Comparison of ENCODE assay signal across 23 cellular contexts in the genomic region with DNA sequence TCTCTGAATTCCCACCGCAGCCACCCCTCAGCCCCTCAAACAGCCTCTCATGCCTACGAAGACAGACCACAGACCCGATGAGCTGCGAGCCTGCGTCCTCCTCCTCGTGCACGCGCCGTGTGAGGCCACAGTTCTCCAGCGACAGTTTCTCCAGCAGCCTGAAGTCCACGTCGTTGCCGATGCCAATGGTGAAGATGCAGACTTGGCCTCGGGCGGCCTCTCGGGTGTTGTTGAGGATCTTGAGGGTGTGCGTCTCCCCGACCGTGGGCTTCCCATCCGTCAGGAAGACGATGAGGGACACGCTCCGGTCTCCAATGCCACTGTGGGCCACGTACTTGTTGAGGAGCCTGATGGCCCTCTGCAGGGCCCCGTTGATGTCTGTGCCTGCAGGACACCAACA.
DNase-seq lines count a peak whose midpoint lies in the region; ATAC-seq, FAIRE-seq and TF ChIP-seq lines count a peak whose summit lies in the region.
"Had no signal": no experiment of that assay in that cellular context is flagged by ENCODE, and none has a peak within 500 bp of the region (broad histone marks: within the 10 kb centered on the region; RNA-seq: fewer than 3 reads in every experiment).

No MANE protein-coding gene starts in this region.

- H3K23me2 ChIP-seq in H1 (ENCODE audit: low read depth, low read length): no peaks in the 10 kb centered on the region

- H4K91ac ChIP-seq in H1 (replicated peaks; ENCODE audit: insufficient read length, low read length): peak overlapping the region; percentile 30

- no peak overlapping the region for H2BK20ac ChIP-seq in H1 (ENCODE audit: low read length)

- no peaks in the 10 kb centered on the region for H3K9me3 Mint-ChIP-seq in neural progenitor cell
- H3K9me3 Mint-ChIP-seq: CD4-positive, alpha-beta T cell; CD8-positive, alpha-beta T cell had no signal

- intact Hi-C loops in spleen (cut with DNase I; ENCODE audit: low total_unique reads) (no loop called here), sciatic nerve (cut with DNase I) (no loop called here)

- no peak for TF ChIP-seq RAD21 in H1 (IDR thresholded peaks at IDR 0.05 in 1 of 2, conservative IDR thresholded peaks at IDR 0.05 in 1 of 2; ENCODE audit: low read depth in 2 of 2, low read length in 2 of 2)

- TF ChIP-seq CTCF in bronchial epithelial cell (IDR thresholded peaks at IDR 0.05; ENCODE audit: insufficient read depth, low read length, severe bottlenecking) (no peak), H1 (IDR thresholded peaks at IDR 0.05; ENCODE audit: control extremely low read depth in 1 of 3, insufficient read depth in 1 of 3, low read depth in 1 of 3, low read length in 3 of 3) (no peak), neural progenitor cell (IDR thresholded peaks at IDR 0.05) (no peak), spleen (IDR thresholded peaks at IDR 0.05 in 8 of 11, conservative IDR thresholded peaks at IDR 0.05 in 3 of 11) (no peak)

- no peaks in the 10 kb centered on the region for H3F3A ChIP-seq in neural progenitor cell (ENCODE audit: low read depth)

- POLR2A ChIA-PET in H1 (lab: Charles Lee; ENCODE audit: partially characterized antibody): no interaction called here

- FAIRE-seq in bronchial epithelial cell (lab: Jason Lieb, UNC) (peak; percentile 40), H1 (lab: Jason Lieb, UNC) (no peak)
- FAIRE-seq: A549, D721Med, G401.6, GM12891 had no signal

- no peak overlapping the region for H4K5ac ChIP-seq in H1 (ENCODE audit: insufficient read length, low read depth, low read length)

- CTCF ChIA-PET in H1 (lab: Charles Lee; ENCODE audit: partially characterized antibody): interaction anchor here (0.6 to 1.0 kb wide), 2 partner anchors 39 to 1692 kb away, joined by 3 to 5 read pairs; no protein-coding TSS in a partner anchor

- 94% methylated on average over 25 of the region's 25 CpGs; no CpG with 5 or more reads in 1 of the 2 experiments for WGBS in H1 (ENCODE audit: extremely low coverage in 1 of 2, insufficient coverage in 1 of 2, insufficient read length in 1 of 2, insufficient replicate concordance in 2 of 2, low coverage in 1 of 2, low lambda C conversion rate in 2 of 2, missing lambda C conversion rate in 1 of 2), 2 experiments
- WGBS in spleen, 5 donors: 93 to 96% (median 94%) methylated on average over 23 to 25 of the region's 25 CpGs

- H3K23ac ChIP-seq in H1 (ENCODE audit: insufficient read length): no peak overlapping the region

- peak overlapping the region; percentile 46 for H3K27ac Mint-ChIP-seq in neural progenitor cell
- H3K27ac Mint-ChIP-seq: B cell; CD4-positive, alpha-beta T cell; CD8-positive, alpha-beta T cell had no signal

- no peak for DNase-seq in bronchial epithelial cell (ENCODE audit: low read depth)
- no peak for DNase-seq in H1 (ENCODE audit: low read depth in 1 of 2, low spot score in 2 of 2)
- no peak for DNase-seq in neural progenitor cell (ENCODE audit: low spot score)
- DNase-seq in spleen: peak; percentile 68
- DNase-seq in activated CD4-positive, alpha-beta T cell treated with anti-CD3 and anti-CD28 coated beads, Interleukin-2, amount 50 U/mL, for 1 hour: no peak
- DNase-seq in NCI-H345 treated with DMSO at 0.1 percent for 48 hours (lab: John Stamatoyannopoulos, UW; ENCODE audit: unreplicated experiment): no peak
- no peak for DNase-seq in sciatic nerve (ENCODE audit: low spot score)
- DNase-seq: AML-193; Caco-2; Calu3; CD4-positive, alpha-beta T cell; CD8-positive, alpha-beta T cell; DMS79 treated with DMSO at 0.1 percent for 48 hours; GF-D8 had no signal

- H3K9me3 ChIP-seq in H1 (ENCODE audit: insufficient read depth in 2 of 2, low read depth in 1 of 2, low read length in 1 of 2): no peaks in the 10 kb centered on the region
- no peaks in the 10 kb centered on the region for H3K9me3 ChIP-seq in neural progenitor cell (ENCODE audit: low read depth)
- no peaks in the 10 kb centered on the region for H3K9me3 ChIP-seq in spleen
- H3K9me3 ChIP-seq: A549; BLaER1 treated with 17β-estradiol and CSF1 and Interleukin-3, amounts not matched to agents 10 nM and 100 nM; Caco-2 had no signal

- no peak overlapping the region for H3K4me2 ChIP-seq in H1 (ENCODE audit: insufficient read depth in 1 of 2, low read depth in 2 of 2, low read length in 2 of 2)
- no peak overlapping the region for H3K4me2 ChIP-seq in neural progenitor cell
- H3K4me2 ChIP-seq: A549; BLaER1 treated with 17β-estradiol and CSF1 and Interleukin-3, amounts not matched to agents 10 nM and 100 nM had no signal

- no peak for TF ChIP-seq EP300 in H1 (IDR thresholded peaks at IDR 0.05; ENCODE audit: borderline replicate concordance in 1 of 2, low read depth in 2 of 2, low read length in 2 of 2)

- TF ChIP-seq POLR2A in H1 (IDR thresholded peaks at IDR 0.05; ENCODE audit: control extremely low read depth in 1 of 2, low read depth in 2 of 2, low read length in 2 of 2) (no peak), spleen (IDR thresholded peaks at IDR 0.05) (no peak)

- H3K36me3 ChIP-seq in bronchial epithelial cell (ENCODE audit: control insufficient read depth, insufficient read depth, low read length) (no peaks in the 10 kb centered on the region), H1 (ENCODE audit: control insufficient read depth in 2 of 4, insufficient read depth in 4 of 4, low read length in 3 of 4) (no peaks in the 10 kb centered on the region), neural progenitor cell (no peaks in the 10 kb centered on the region), spleen (no peaks in the 10 kb centered on the region)
- H3K36me3 ChIP-seq: BLaER1 treated with 17β-estradiol and CSF1 and Interleukin-3, amounts not matched to agents 10 nM and 100 nM had no signal

- H3K36me3 Mint-ChIP-seq in neural progenitor cell: no peaks in the 10 kb centered on the region
- H3K36me3 Mint-ChIP-seq: CD8-positive, alpha-beta T cell had no signal

- no peak overlapping the region for H3K4me3 Mint-ChIP-seq in neural progenitor cell
- H3K4me3 Mint-ChIP-seq: B cell; CD4-positive, alpha-beta T cell; CD8-positive, alpha-beta T cell had no signal

- no peak overlapping the region for H3K56ac ChIP-seq in H1 (replicated peaks; ENCODE audit: insufficient read length, low read depth, low read length)

- peak overlapping the region; percentile 2; the same call in 1 of the 2 replicates for H4K8ac ChIP-seq in H1 (ENCODE audit: extremely low read depth, insufficient read depth, low read length)

- H3K4me1 ChIP-seq in H1 (replicated peaks in 1 of 4; ENCODE audit: control insufficient read depth in 3 of 4, insufficient read depth in 4 of 4, low read length in 3 of 4) (no peaks in the 10 kb centered on the region; a peak in 1 of 7 replicates), neural progenitor cell (no peaks in the 10 kb centered on the region), spleen (no peaks in the 10 kb centered on the region)
- H3K4me1 ChIP-seq: A549; BLaER1 treated with 17β-estradiol and CSF1 and Interleukin-3, amounts not matched to agents 10 nM and 100 nM; Caco-2 had no signal

- H3K9ac ChIP-seq in H1 (replicated peaks in 1 of 4; ENCODE audit: extremely low read depth in 1 of 4, low read depth in 3 of 4, low read length in 3 of 4) (no peak overlapping the region), neural progenitor cell (no peak overlapping the region)
- H3K9ac ChIP-seq: BLaER1 treated with 17β-estradiol and CSF1 and Interleukin-3, amounts not matched to agents 10 nM and 100 nM had no signal

- no peak overlapping the region for H2BK12ac ChIP-seq in H1 (ENCODE audit: low read depth, low read length)

- H3K79me1 ChIP-seq in H1 (ENCODE audit: low read depth, low read length): no peaks in the 10 kb centered on the region

- H2AK5ac ChIP-seq in H1 (ENCODE audit: low read depth, low read length): no peak overlapping the region

- no peak overlapping the region for H3K14ac ChIP-seq in H1 (ENCODE audit: insufficient read length)

- no peak overlapping the region for H3K18ac ChIP-seq in H1 (ENCODE audit: extremely low read depth, low read length)

- H3K4ac ChIP-seq in H1 (replicated peaks; ENCODE audit: insufficient read length, low read depth, low read length): no peak overlapping the region

- H2BK5ac ChIP-seq in H1 (ENCODE audit: low read depth, low read length): 0 out of 2 replicates have a peak overlapping the region, but pooled peaks have one; percentile 30

- H3K27me3 Mint-ChIP-seq in neural progenitor cell (ENCODE audit: insufficient read depth, low read depth): peaks cover 4% of the 10 kb centered on the region
- H3K27me3 Mint-ChIP-seq: CD4-positive, alpha-beta T cell had no signal

- no peak overlapping the region for H2AFZ ChIP-seq in H1 (ENCODE audit: low read length)
- no peak overlapping the region for H2AFZ ChIP-seq in neural progenitor cell (replicated peaks)

- no peaks in the 10 kb centered on the region for H3K27me3 ChIP-seq in bronchial epithelial cell (ENCODE audit: control insufficient read depth, insufficient read depth, low read length)
- H3K27me3 ChIP-seq in H1 (replicated peaks in 1 of 4; ENCODE audit: control insufficient read depth in 3 of 4, extremely low read depth in 1 of 4, insufficient read depth in 3 of 4, low read length in 3 of 4): no peaks in the 10 kb centered on the region
- H3K27me3 ChIP-seq in neural progenitor cell: no peaks in the 10 kb centered on the region
- peaks cover 0 to 5% (median 0%) of the 10 kb centered on the region in 7 donors for H3K27me3 ChIP-seq in spleen (replicated peaks in 1 of 7)
- H3K27me3 ChIP-seq: BLaER1 treated with 17β-estradiol and CSF1 and Interleukin-3, amounts not matched to agents 10 nM and 100 nM had no signal

- no peak overlapping the region for H2BK120ac ChIP-seq in H1 (replicated peaks; ENCODE audit: low read depth, low read length)

- H3K4me3 ChIP-seq in bronchial epithelial cell (ENCODE audit: low read depth, low read length): no peak overlapping the region
- H3K4me3 ChIP-seq in H1 (ENCODE audit: extremely low read depth in 1 of 4, insufficient read depth in 2 of 4, low read depth in 3 of 4, low read length in 4 of 4): no peak overlapping the region
- H3K4me3 ChIP-seq in neural progenitor cell: no peak overlapping the region
- no peak overlapping the region for H3K4me3 ChIP-seq in spleen
- H3K4me3 ChIP-seq: A549; BLaER1 treated with 17β-estradiol and CSF1 and Interleukin-3, amounts not matched to agents 10 nM and 100 nM had no signal

- H3K27ac ChIP-seq in H1 (ENCODE audit: low read depth, low read length) (no peak overlapping the region), neural progenitor cell (no peak overlapping the region), spleen (no peak overlapping the region)
- H3K27ac ChIP-seq: 22Rv1; A549; BLaER1 treated with 17β-estradiol and CSF1 and Interleukin-3, amounts not matched to agents 10 nM and 100 nM; C4-2B had no signal

- no peak overlapping the region for H2BK15ac ChIP-seq in H1 (ENCODE audit: low read length)

- peaks cover 2% of the 10 kb centered on the region for H3K4me1 Mint-ChIP-seq in neural progenitor cell
- H3K4me1 Mint-ChIP-seq: B cell had no signal

- ATAC-seq in GM18870 (IDR thresholded peaks at IDR 0.05; ENCODE audit: unreplicated experiment) (no peak), sciatic nerve (no peak)
- ATAC-seq: A549; CD8-positive, alpha-beta T cell had no signal

- no peaks in the 10 kb centered on the region for H3K79me2 ChIP-seq in H1 (ENCODE audit: control insufficient read depth in 1 of 2, insufficient read depth in 2 of 2, low read length in 2 of 2)
- no peaks in the 10 kb centered on the region for H3K79me2 ChIP-seq in neural progenitor cell (ENCODE audit: low read depth)

- H4K20me1 ChIP-seq in H1 (replicated peaks in 1 of 2; ENCODE audit: control insufficient read depth in 1 of 2, insufficient read depth in 2 of 2, low read length in 2 of 2) (no peaks in the 10 kb centered on the region), neural progenitor cell (ENCODE audit: low read depth) (no peaks in the 10 kb centered on the region)
- H4K20me1 ChIP-seq: BLaER1 treated with 17β-estradiol and CSF1 and Interleukin-3, amounts not matched to agents 10 nM and 100 nM had no signal
